ENCODE assay signal across 15 cellular contexts in the genomic region with DNA sequence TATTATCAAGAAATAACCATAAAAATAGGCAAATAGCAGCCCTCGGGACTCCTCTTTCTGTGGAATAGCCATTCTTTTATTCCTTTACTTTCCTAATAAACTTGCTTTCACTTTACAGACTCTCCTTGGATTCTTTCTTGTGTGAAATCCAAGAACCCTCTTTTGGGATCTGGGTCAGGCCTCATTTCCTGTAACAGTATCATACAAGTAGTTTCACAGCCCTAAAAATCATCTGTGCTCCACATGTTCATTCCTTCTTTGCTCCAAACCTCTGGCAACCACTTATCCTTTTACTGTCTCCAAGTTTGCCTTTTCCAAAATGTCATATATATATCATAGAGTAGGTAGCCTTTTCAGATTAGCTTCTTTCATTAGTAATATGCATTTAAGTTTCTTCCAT. TPM values are rescaled to one million over a fixed set of nuclear protein-coding genes. Genes with fewer than 3 reads are reported as not detected.
DNase-seq lines count a peak whose midpoint lies in the region; ATAC-seq, FAIRE-seq and TF ChIP-seq lines count a peak whose summit lies in the region.
"Had no signal": no experiment of that assay in that cellular context is flagged by ENCODE, and none has a peak within 500 bp of the region (broad histone marks: within the 10 kb centered on the region; RNA-seq: fewer than 3 reads in every experiment).

No MANE protein-coding gene starts in this region.

- no peak for TF ChIP-seq CTCF in astrocyte (IDR thresholded peaks at IDR 0.05; ENCODE audit: insufficient read depth, low read depth, low read length)
- TF ChIP-seq CTCF in heart right ventricle (IDR thresholded peaks at IDR 0.05) = no peak
- TF ChIP-seq CTCF in spleen (IDR thresholded peaks at IDR 0.05 in 8 of 11, conservative IDR thresholded peaks at IDR 0.05 in 3 of 11) = no peak

- H3K4me2 ChIP-seq in GM23248 (ENCODE audit: unreplicated experiment) (peak overlapping the region; percentile 73), astrocyte (ENCODE audit: low read length) (peak overlapping the region; percentile 26)

- H3K9me3 ChIP-seq in GM23248 (ENCODE audit: low read depth) (no peaks in the 10 kb centered on the region), astrocyte (ENCODE audit: insufficient read depth, low read depth, low read length) (no peaks in the 10 kb centered on the region), heart right ventricle (peaks cover 0 to 30% (median 0%) of the 10 kb centered on the region in 11 donors), spleen (peaks cover 0 to 22% (median 2%) of the 10 kb centered on the region in 8 donors)

- TF ChIP-seq POLR2A in spleen (IDR thresholded peaks at IDR 0.05) = no peak

- no peaks in the 10 kb centered on the region for H3K36me3 Mint-ChIP-seq in astrocyte (ENCODE audit: low read depth, unreplicated experiment)

- H3K27ac ChIP-seq in GM23248 (peak overlapping the region; percentile 53), astrocyte (ENCODE audit: low read depth, low read length) (no peak overlapping the region), heart right ventricle (peak overlapping the region in 7 of 10 donors; percentile 3 to 64 (median 41)), spleen (no peak overlapping the region)
- H3K27ac ChIP-seq: C4-2B, cardiac muscle cell had no signal

- no peak overlapping the region for H3K4me3 Mint-ChIP-seq in astrocyte (ENCODE audit: unreplicated experiment)
- H3K4me3 Mint-ChIP-seq: activated CD4-positive, alpha-beta T cell treated with anti-CD3 and anti-CD28 coated beads, Interleukin-2, amount 10 ng/mL, durations not matched to agents 24 days and 14 days; activated naive CD8-positive, alpha-beta T cell; endodermal cell had no signal

- peak in 7 of 8 donors; percentile 66 to 80 (median 73) for ATAC-seq in heart right ventricle

- H3K27ac Mint-ChIP-seq in astrocyte (ENCODE audit: unreplicated experiment) = no peak overlapping the region
- H3K27ac Mint-ChIP-seq: activated CD4-positive, alpha-beta T cell treated with anti-CD3 and anti-CD28 coated beads, Interleukin-2, amount 10 ng/mL, durations not matched to agents 24 days and 14 days; activated naive CD8-positive, alpha-beta T cell; endodermal cell had no signal

- DNase-seq in GM23248 = peak; percentile 67
- DNase-seq in astrocyte (ENCODE audit: low read depth) = peak; percentile 57
- DNase-seq in heart right ventricle = no peak
- DNase-seq in stromal cell of bone marrow (ENCODE audit: low read depth) = peak; percentile 78
- DNase-seq in NOMO-1 treated with DMSO at 0.1 percent for 48 hours (lab: John Stamatoyannopoulos, UW; ENCODE audit: unreplicated experiment) = no peak
- DNase-seq in spleen = no peak
- DNase-seq in hippocampal formation (lab: John Stamatoyannopoulos, UW) = no peak
- DNase-seq: activated CD4-positive, alpha-beta T cell treated with anti-CD3 and anti-CD28 coated beads, Interleukin-2, amount 10 ng/mL, durations not matched to agents 24 days and 14 days; activated T-cell treated with anti-CD3 and anti-CD28 coated beads, Interleukin-2, amount 50 U/mL, for 1 hour; endodermal cell; NCI-H446 treated with DMSO at 0.1 percent for 48 hours; posterior cingulate gyrus had no signal

- H3K4me1 Mint-ChIP-seq in astrocyte (ENCODE audit: low read depth, unreplicated experiment) = peaks cover 11% of the 10 kb centered on the region
- H3K4me1 Mint-ChIP-seq: endodermal cell had no signal

- H3K36me3 ChIP-seq in GM23248 (ENCODE audit: low read depth) (no peaks in the 10 kb centered on the region), astrocyte (ENCODE audit: insufficient read depth, low read length) (no peaks in the 10 kb centered on the region), heart right ventricle (no peaks in the 10 kb centered on the region), spleen (no peaks in the 10 kb centered on the region)
- H3K36me3 ChIP-seq: cardiac muscle cell had no signal

- intact Hi-C loops in heart right ventricle (cut with DNase I) (no loop called here), spleen (cut with DNase I; ENCODE audit: low total_unique reads) (no loop called here)

- no peaks in the 10 kb centered on the region for H3K27me3 Mint-ChIP-seq in astrocyte (ENCODE audit: low read depth, unreplicated experiment)
- H3K27me3 Mint-ChIP-seq: activated naive CD8-positive, alpha-beta T cell had no signal

- no peaks in the 10 kb centered on the region for H4K20me1 ChIP-seq in GM23248 (ENCODE audit: insufficient read depth)
- H4K20me1 ChIP-seq in astrocyte (ENCODE audit: insufficient read depth, low read length) = no peaks in the 10 kb centered on the region

- in situ Hi-C loops in GM23248 (cut with MboI) = no loop called here

- FAIRE-seq in astrocyte (lab: Jason Lieb, UNC) = no peak

- H3K4me1 ChIP-seq in GM23248 (ENCODE audit: insufficient read depth) = peaks cover 15% of the 10 kb centered on the region; the same call in 1 of the 2 replicates
- no peaks in the 10 kb centered on the region for H3K4me1 ChIP-seq in astrocyte (ENCODE audit: insufficient read depth, low read length)
- H3K4me1 ChIP-seq in heart right ventricle = peaks cover 0 to 8% (median 0%) of the 10 kb centered on the region in 9 donors
- no peaks in the 10 kb centered on the region for H3K4me1 ChIP-seq in spleen

- H3K9ac ChIP-seq in GM23248 = peak overlapping the region; percentile 54
- no peak overlapping the region for H3K9ac ChIP-seq in astrocyte (ENCODE audit: low read length)

- peaks cover 10% of the 10 kb centered on the region for H3F3A ChIP-seq in GM23248 (ENCODE audit: insufficient read depth)

- peak overlapping the region; percentile 36; the same call in 1 of the 2 replicates for H3K4me3 ChIP-seq in GM23248
- H3K4me3 ChIP-seq in astrocyte (ENCODE audit: insufficient read depth, low read depth, low read length) = no peak overlapping the region
- H3K4me3 ChIP-seq in heart right ventricle = peak overlapping the region in 2 of 10 donors; percentile 5 to 19
- H3K4me3 ChIP-seq in spleen = no peak overlapping the region
- H3K4me3 ChIP-seq: cardiac muscle cell had no signal

- H2AFZ ChIP-seq in GM23248 (peak overlapping the region; percentile 73), astrocyte (ENCODE audit: low read depth, low read length) (no peak overlapping the region)

- H3K9me2 ChIP-seq in GM23248 (ENCODE audit: insufficient read depth) = no peaks in the 10 kb centered on the region

- no peaks in the 10 kb centered on the region for H3K79me2 ChIP-seq in GM23248 (ENCODE audit: insufficient read depth)
- no peaks in the 10 kb centered on the region for H3K79me2 ChIP-seq in astrocyte (ENCODE audit: insufficient read depth, low read length)

- peaks cover 6% of the 10 kb centered on the region for H3K9me3 Mint-ChIP-seq in astrocyte (ENCODE audit: unreplicated experiment)

- H3K27me3 ChIP-seq in GM23248 (replicated peaks; ENCODE audit: insufficient read depth) (no peaks in the 10 kb centered on the region), astrocyte (ENCODE audit: insufficient read depth, low read length) (no peaks in the 10 kb centered on the region), heart right ventricle (no peaks in the 10 kb centered on the region), spleen (replicated peaks in 1 of 7) (no peaks in the 10 kb centered on the region)
- H3K27me3 ChIP-seq: cardiac muscle cell had no signal

- WGBS in GM23248 (ENCODE audit: low coverage in 1 of 2, low lambda C conversion rate in 2 of 2, missing lambda C conversion rate in 2 of 2), 2 experiments = 2 to 8% methylated on average over 1 of the region's 1 CpG
- WGBS in heart right ventricle, 2 donors = 71 to 76% methylated on average over 1 of the region's 1 CpG
- 74 to 90% (median 84%) methylated on average over 1 of the region's 1 CpG for WGBS in spleen, 5 donors

RNA-seq across cellular contexts. Expression of gene NT5E, which starts 13.5 kb away (rescaled TPM):
- 264 and 293 TPM in 2 replicates for total RNA-seq in GM23248 (2014; rRNA removed; shearing (Covaris generic))
- polyA plus RNA-seq in GM23248 (2016; fragmentation: Nextera tagmentation; extraction: Ambion mirVana) (201 and 205 TPM in 2 replicates), heart right ventricle (1 to 10 TPM in 1 of 2 donors, under 1 TPM in 1; 0.88 to 1.7 TPM), spleen (10 to 100 TPM in 2 of 3 donors, 1 to 10 TPM in 1; 8.4 to 13.4 (median 10.7) TPM)
- total RNA-seq in astrocyte (76.1 and 77.4 TPM in 2 replicates), heart right ventricle (1 to 10 TPM; 2.1 to 8.4 (median 4.3) TPM), spleen (10 to 100 TPM; 13.7 to 32.2 (median 20.3) TPM)

Comparison
In these comparisons a context has a peak if more than half of its experiments do, and no peak if none do; other contexts are left out.
1. DNase-seq: peak in GM23248 (single experiment), astrocyte (single experiment) and stromal cell of bone marrow (single experiment); none in heart right ventricle (0 of 2), NOMO-1 treated with DMSO at 0.1 percent for 48 hours (single experiment), spleen (single experiment) and hippocampal formation (0 of 2).
2. H3K27ac ChIP-seq: peak in GM23248 (single experiment) and heart right ventricle (7 of 10); none in astrocyte (single experiment) and spleen (0 of 8).